1 cellular context compared by ENCODE assay signal in genomic region chr4:136713140-136713539, GRCh38.
TF ChIP-seq lines count a peak whose summit lies in the region.

No MANE protein-coding gene starts in this region.

TF ChIP-seq in SK-N-SH treated with all-trans-retinoic acid at 6 μM for 48 hours, 23 proteins besides CTCF, POLR2A, EP300 and RAD21 (continued from another document):
- no peak for TF ChIP-seq PATZ1 (CRISPR knock-in tag; IDR thresholded peaks at IDR 0.05; ENCODE audit: borderline replicate concordance)
- no peak for TF ChIP-seq CSRNP3 (CRISPR knock-in tag; IDR thresholded peaks at IDR 0.05)
- no peak for TF ChIP-seq ZC3H10 (CRISPR knock-in tag; IDR thresholded peaks at IDR 0.05)
- no peak for TF ChIP-seq ZFP3 (CRISPR knock-in tag; IDR thresholded peaks at IDR 0.05)
- TF ChIP-seq SNAI2 (CRISPR knock-in tag; IDR thresholded peaks at IDR 0.05): no peak
- TF ChIP-seq CREB5 (CRISPR knock-in tag; IDR thresholded peaks at IDR 0.05; ENCODE audit: low read depth): no peak
- no peak for TF ChIP-seq ZFP30 (CRISPR knock-in tag; IDR thresholded peaks at IDR 0.05)
- TF ChIP-seq ARNTL (CRISPR knock-in tag; IDR thresholded peaks at IDR 0.05; ENCODE audit: borderline replicate concordance, low read depth): no peak
- TF ChIP-seq BACH2 (CRISPR knock-in tag; IDR thresholded peaks at IDR 0.05; ENCODE audit: borderline replicate concordance): no peak
- no peak for TF ChIP-seq OSR1 (CRISPR knock-in tag; IDR thresholded peaks at IDR 0.05)
